Comparison of ENCODE assay signal across 24 cellular contexts in the genomic region with DNA sequence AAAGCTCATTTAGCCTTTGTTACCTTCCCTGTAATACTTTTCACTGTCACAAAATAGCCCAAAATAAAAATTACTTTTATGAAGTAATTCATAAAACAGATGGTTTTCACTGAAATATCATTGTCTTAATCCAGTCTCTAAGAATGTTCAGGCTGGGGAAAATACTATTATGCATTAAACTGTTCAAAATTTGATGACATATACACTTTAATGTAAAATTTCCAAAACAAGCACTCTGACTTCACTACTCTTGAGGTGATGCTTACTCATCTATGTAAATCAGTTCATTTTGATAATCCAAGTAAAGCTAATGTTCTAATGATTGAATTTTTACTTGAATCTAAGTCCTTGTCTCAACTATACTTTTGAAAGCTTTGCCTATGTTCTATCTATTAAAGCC.
DNase-seq lines count a peak whose midpoint lies in the region; ATAC-seq, FAIRE-seq and TF ChIP-seq lines count a peak whose summit lies in the region.
"Had no signal": no experiment of that assay in that cellular context is flagged by ENCODE, and none has a peak within 500 bp of the region (broad histone marks: within the 10 kb centered on the region; RNA-seq: fewer than 3 reads in every experiment).

No MANE protein-coding gene starts in this region.

- CTCF ChIA-PET in HepG2 (lab: Yijun Ruan, JAX; ENCODE audit: low intra/inter-chr PET ratio, low total read pairs) (no interaction called here), IMR-90 (lab: Yijun Ruan, JAX) (no interaction called here), K562 (lab: Yijun Ruan, JAX; ENCODE audit: low intra/inter-chr PET ratio) (no interaction called here)
- CTCF ChIA-PET in activated CD8-positive, alpha-beta T cell treated with anti-CD3 and anti-CD28 coated beads for 36 hours (lab: Charles Lee), result interaction anchor here (1.5 kb wide), 1 partner anchor 8 kb away, joined by 3 read pairs; no protein-coding TSS in a partner anchor

- H3K23ac ChIP-seq in IMR-90 (ENCODE audit: low read depth, low read length), result no peak overlapping the region

- TF ChIP-seq CTCF in HepG2 (CRISPR knock-in tag; IDR thresholded peaks at IDR 0.05) (no peak), right lobe of liver (IDR thresholded peaks at IDR 0.05) (no peak), IMR-90 (conservative IDR thresholded peaks at IDR 0.05; ENCODE audit: low read depth, low read length) (no peak), K562 (IDR thresholded peaks at IDR 0.05 in 2 of 3, conservative IDR thresholded peaks at IDR 0.05 in 1 of 3; ENCODE audit: insufficient read depth in 2 of 3, low read depth in 1 of 3, low read length in 3 of 3) (no peak)
- TF ChIP-seq CTCF in activated CD8-positive, alpha-beta T cell treated with anti-CD3 and anti-CD28 coated beads for 36 hours (IDR thresholded peaks at IDR 0.05), result no peak

- peaks cover 2% of the 10 kb centered on the region; the same call in 1 of the 2 replicates for H3K9me1 ChIP-seq in IMR-90 (ENCODE audit: insufficient read depth, low read length)
- H3K9me1 ChIP-seq in K562 (ENCODE audit: control insufficient read depth, insufficient read depth, low read length), result no peaks in the 10 kb centered on the region

- H3K4me1 Mint-ChIP-seq in activated CD8-positive, alpha-beta T cell treated with anti-CD3 and anti-CD28 coated beads for 36 hours (ENCODE audit: low read depth), result peaks cover 4% of the 10 kb centered on the region

- POLR2A ChIA-PET in HepG2 (lab: Yijun Ruan, JAX), result no interaction called here
- POLR2A ChIA-PET in IMR-90 (lab: Charles Lee; ENCODE audit: unreplicated experiment), result no interaction called here
- POLR2A ChIA-PET in K562 (lab: Yijun Ruan, JAX), result no interaction called here
- POLR2A ChIA-PET in activated CD8-positive, alpha-beta T cell treated with anti-CD3 and anti-CD28 coated beads for 36 hours (lab: Charles Lee), result interaction anchor here (0.6 kb wide), 1 partner anchor 124 kb away, joined by 3 read pairs; no protein-coding TSS in a partner anchor

- TF ChIP-seq POLR2A in HepG2 (IDR thresholded peaks at IDR 0.05; ENCODE audit: insufficient read depth in 1 of 2, low read depth in 2 of 2, low read length in 2 of 2) (no peak), right lobe of liver (IDR thresholded peaks at IDR 0.05) (no peak), IMR-90 (IDR thresholded peaks at IDR 0.05; ENCODE audit: low read depth, low read length) (no peak), K562 (conservative IDR thresholded peaks at IDR 0.05) (no peak)

- H3K18ac ChIP-seq in IMR-90 (ENCODE audit: low read depth, low read length), result no peak overlapping the region

- H2BK15ac ChIP-seq in IMR-90 (ENCODE audit: low read depth, low read length), result no peak overlapping the region

- H3K27me3 ChIP-seq in HepG2 (ENCODE audit: control insufficient read depth in 1 of 2, insufficient read depth in 2 of 2, low read length in 2 of 2) (no peaks in the 10 kb centered on the region), right lobe of liver (no peaks in the 10 kb centered on the region), IMR-90 (ENCODE audit: control insufficient read depth, insufficient read depth, low read length) (no peaks in the 10 kb centered on the region), K562 (ENCODE audit: control insufficient read depth in 2 of 2, insufficient read depth in 2 of 2, low read length in 2 of 2) (no peaks in the 10 kb centered on the region)
- H3K27me3 ChIP-seq: BLaER1 had no signal

- no peak overlapping the region for H3K27ac Mint-ChIP-seq in activated CD8-positive, alpha-beta T cell treated with anti-CD3 and anti-CD28 coated beads for 36 hours
- H3K27ac Mint-ChIP-seq: B cell; CD8-positive, alpha-beta T cell had no signal

- H3K9ac ChIP-seq in HepG2 (ENCODE audit: insufficient read depth, low read depth, low read length) (no peak overlapping the region), IMR-90 (ENCODE audit: low read depth, low read length) (no peak overlapping the region), K562 (ENCODE audit: insufficient read depth in 1 of 2, low read depth in 2 of 2, low read length in 2 of 2) (no peak overlapping the region)
- H3K9ac ChIP-seq: BLaER1, GM23248 had no signal

- H3K4me1 ChIP-seq in HepG2 (ENCODE audit: insufficient read depth, low read length) (no peaks in the 10 kb centered on the region), right lobe of liver (no peaks in the 10 kb centered on the region), IMR-90 (ENCODE audit: control insufficient read depth, insufficient read depth, low read length) (no peaks in the 10 kb centered on the region), K562 (replicated peaks in 1 of 2; ENCODE audit: control insufficient read depth in 2 of 2, insufficient read depth in 2 of 2, low read length in 2 of 2) (no peaks in the 10 kb centered on the region)
- H3K4me1 ChIP-seq: BLaER1, Caco-2 had no signal

- no peak overlapping the region for H2BK20ac ChIP-seq in IMR-90 (ENCODE audit: low read depth, low read length)

- no peaks in the 10 kb centered on the region for H3K9me3 Mint-ChIP-seq in activated CD8-positive, alpha-beta T cell treated with anti-CD3 and anti-CD28 coated beads for 36 hours
- H3K9me3 Mint-ChIP-seq: CD4-positive, CD25-positive, alpha-beta regulatory T cell; CD8-positive, alpha-beta T cell had no signal

- H3K4ac ChIP-seq in IMR-90 (ENCODE audit: low read depth, low read length), result no peak overlapping the region

- H3K79me2 ChIP-seq in HepG2 (ENCODE audit: insufficient read depth, low read length), result no peaks in the 10 kb centered on the region
- peaks cover 13% of the 10 kb centered on the region; the same call in 2 of the 3 replicates for H3K79me2 ChIP-seq in K562 (ENCODE audit: control insufficient read depth, insufficient read depth, low read length)

- H3K14ac ChIP-seq in IMR-90 (replicated peaks; ENCODE audit: low read depth, low read length), result no peak overlapping the region

- TF ChIP-seq EP300 in HepG2 (IDR thresholded peaks at IDR 0.05; ENCODE audit: low read depth in 2 of 2, low read length in 2 of 2), result no peak
- TF ChIP-seq EP300 in HepG2 (CRISPR knock-in tag; IDR thresholded peaks at IDR 0.05; ENCODE audit: borderline replicate concordance), result no peak
- no peak for TF ChIP-seq EP300 in K562 (IDR thresholded peaks at IDR 0.05; ENCODE audit: low read length)

- intact Hi-C loops in HepG2 (cut with micrococcal nuclease; ENCODE audit: unreplicated experiment) (no loop called here), right lobe of liver (cut with DNase I) (no loop called here), IMR-90 (cut with micrococcal nuclease) (no loop called here), K562 (cut with micrococcal nuclease) (no loop called here)
- intact Hi-C loops in activated CD8-positive, alpha-beta T cell treated with anti-CD3 and anti-CD28 coated beads for 36 hours (cut with micrococcal nuclease), result no loop called here

- dilution Hi-C loops in IMR-90 (cut with HindIII; ENCODE audit: low sequenced_read_pairs, unreplicated experiment), result no loop called here

- in situ Hi-C loops in HepG2 (cut with HindIII; ENCODE audit: extremely low pct_ligation_motif_present, low pct_unique_long_range_greater_than_20kb) (no loop called here), IMR-90 (cut with MboI; ENCODE audit: low sequenced_read_pairs) (no loop called here), K562 (cut with MboI) (no loop called here)

- H3K27ac ChIP-seq in HepG2 (ENCODE audit: extremely low read length, insufficient read depth, low read length) (no peak overlapping the region), right lobe of liver (no peak overlapping the region), IMR-90 (ENCODE audit: insufficient read depth, low read length) (no peak overlapping the region), K562 (ENCODE audit: extremely low read depth, low read depth, low read length) (no peak overlapping the region)
- H3K27ac ChIP-seq: BLaER1, C4-2B, GM23248 had no signal

- H2AFZ ChIP-seq in HepG2 (ENCODE audit: low read length) (no peak overlapping the region), IMR-90 (replicated peaks; ENCODE audit: low read length, poor library complexity) (no peak overlapping the region), K562 (ENCODE audit: low read depth, low read length) (no peak overlapping the region)
- H2AFZ ChIP-seq: GM23248 had no signal

- H2BK120ac ChIP-seq in IMR-90 (ENCODE audit: low read depth, low read length), result no peak overlapping the region

- BruUV-seq in HepG2 (replicated peaks; lab: Mats Ljungman, UMichigan) (no TSS peak), IMR-90 (replicated peaks; lab: Mats Ljungman, UMichigan) (no TSS peak), K562 (replicated peaks; lab: Mats Ljungman, UMichigan) (no TSS peak)

- no peak overlapping the region for H2AK5ac ChIP-seq in IMR-90 (ENCODE audit: low read depth, low read length)

- no peaks in the 10 kb centered on the region for H3K27me3 Mint-ChIP-seq in activated CD8-positive, alpha-beta T cell treated with anti-CD3 and anti-CD28 coated beads for 36 hours
- H3K27me3 Mint-ChIP-seq: B cell; CD4-positive, CD25-positive, alpha-beta regulatory T cell had no signal

- peaks cover 31% of the 10 kb centered on the region for H3K36me3 Mint-ChIP-seq in activated CD8-positive, alpha-beta T cell treated with anti-CD3 and anti-CD28 coated beads for 36 hours (ENCODE audit: low read depth)

- H3K4me2 ChIP-seq in HepG2 (ENCODE audit: low read depth, low read length) (no peak overlapping the region), IMR-90 (ENCODE audit: low read depth, low read length) (no peak overlapping the region), K562 (ENCODE audit: insufficient read depth, low read length) (no peak overlapping the region)
- H3K4me2 ChIP-seq: BLaER1 had no signal

- no peak overlapping the region for H3K4me3 ChIP-seq in HepG2 (replicated peaks in 1 of 3; ENCODE audit: insufficient read depth in 1 of 3, low read depth in 2 of 3, low read length in 3 of 3)
- H3K4me3 ChIP-seq in right lobe of liver, result no peak overlapping the region
- no peak overlapping the region for H3K4me3 ChIP-seq in IMR-90 (ENCODE audit: insufficient read depth, low read depth, low read length)
- H3K4me3 ChIP-seq in K562, result no peak overlapping the region
- H3K4me3 ChIP-seq: BLaER1, GM12878, GM23248 had no signal

- ATAC-seq in HepG2, result no peak
- ATAC-seq in right lobe of liver, result no peak
- no peak for ATAC-seq in IMR-90 (ENCODE audit: low read depth)
- no peak for ATAC-seq in K562
- ATAC-seq in activated CD8-positive, alpha-beta T cell treated with anti-CD3 and anti-CD28 coated beads for 36 hours, result no peak
- ATAC-seq: CD8-positive, alpha-beta T cell; GM12878 had no signal

- TF ChIP-seq RAD21 in HepG2 (CRISPR knock-in tag; IDR thresholded peaks at IDR 0.05) (no peak), IMR-90 (IDR thresholded peaks at IDR 0.05; ENCODE audit: low read length) (no peak), K562 (CRISPR knock-in tag; conservative IDR thresholded peaks at IDR 0.05 in 1 of 2, IDR thresholded peaks at IDR 0.05 in 1 of 2) (no peak)

- H4K91ac ChIP-seq in IMR-90 (ENCODE audit: insufficient read depth, low read depth, low read length), result no peak overlapping the region

- no peak overlapping the region for H3K56ac ChIP-seq in IMR-90 (ENCODE audit: extremely low read depth, insufficient read depth, low read length)

- H3K9me3 ChIP-seq in HepG2 (ENCODE audit: low read length) (no peaks in the 10 kb centered on the region), right lobe of liver (no peaks in the 10 kb centered on the region), IMR-90 (ENCODE audit: control insufficient read depth, insufficient read depth, low read length) (no peaks in the 10 kb centered on the region), K562 (replicated peaks; ENCODE audit: control insufficient read depth, insufficient read depth, low read depth, low read length) (no peaks in the 10 kb centered on the region)
- H3K9me3 ChIP-seq: Caco-2 had no signal

- H2BK5ac ChIP-seq in IMR-90 (ENCODE audit: low read depth, low read length, poor library complexity, severe bottlenecking), result no peak overlapping the region

- DNase-seq in HepG2 (ENCODE audit: low spot score) (no peak), right lobe of liver (no peak), IMR-90 (no peak), K562 (ENCODE audit: extremely low read depth in 1 of 4, low spot score in 3 of 4) (no peak), NCI-H2196 (lab: John Stamatoyannopoulos, UW; ENCODE audit: unreplicated experiment) (no peak), NCI-H1417 (lab: John Stamatoyannopoulos, UW) (no peak)
- DNase-seq in activated CD8-positive, alpha-beta T cell treated with anti-CD3 and anti-CD28 coated beads for 36 hours, result no peak
- DNase-seq: 8988T; Caco-2; CD4-positive, CD25-positive, alpha-beta regulatory T cell; CD8-positive, alpha-beta T cell; DMS 273 treated with DMSO at 0.1 percent for 48 hours; DMS79; EL; GDM1; GM23248; H7; HCEC 1CT had no signal

- no peak overlapping the region for H3K4me3 Mint-ChIP-seq in activated CD8-positive, alpha-beta T cell treated with anti-CD3 and anti-CD28 coated beads for 36 hours
- H3K4me3 Mint-ChIP-seq: B cell; CD4-positive, CD25-positive, alpha-beta regulatory T cell; CD8-positive, alpha-beta T cell had no signal

- no peaks in the 10 kb centered on the region for H4K20me1 ChIP-seq in HepG2 (ENCODE audit: insufficient read depth, low read length)
- H4K20me1 ChIP-seq in IMR-90 (ENCODE audit: insufficient read depth, low read length), result no peaks in the 10 kb centered on the region
- H4K20me1 ChIP-seq in K562 (replicated peaks; ENCODE audit: control insufficient read depth, insufficient read depth, low read length), result no peaks in the 10 kb centered on the region
- H4K20me1 ChIP-seq: BLaER1 had no signal

- FAIRE-seq in HepG2 (lab: Jason Lieb, UNC), result no peak
- no peak for FAIRE-seq in K562 (lab: Jason Lieb, UNC)
- FAIRE-seq: GM12878, GM19239, H1 had no signal

- H4K8ac ChIP-seq in IMR-90 (ENCODE audit: low read depth in 2 of 2, low read length in 2 of 2), result no peak overlapping the region

- H4K5ac ChIP-seq in IMR-90 (ENCODE audit: low read depth, low read length), result no peak overlapping the region

- peaks cover 12 to 15% of the 10 kb centered on the region in 2 experiments; a peak in 3 of 4 replicates for H3K79me1 ChIP-seq in IMR-90 (ENCODE audit: low read depth in 1 of 2, low read length in 2 of 2)

- no peak overlapping the region for H2AK9ac ChIP-seq in IMR-90 (replicated peaks; ENCODE audit: low read depth, low read length, poor library complexity)

- H3K36me3 ChIP-seq in HepG2 (replicated peaks in 1 of 2; ENCODE audit: control insufficient read depth in 1 of 2, insufficient read depth in 2 of 2, low read length in 2 of 2), result peaks cover 1 to 25% of the 10 kb centered on the region in 2 experiments; a peak in 2 of 5 replicates
- H3K36me3 ChIP-seq in right lobe of liver, result peaks cover 0 to 25% (median 6%) of the 10 kb centered on the region in 4 donors
- peaks cover 26% of the 10 kb centered on the region for H3K36me3 ChIP-seq in IMR-90 (ENCODE audit: control insufficient read depth, insufficient read depth, low read length)
- peaks cover 67% of the 10 kb centered on the region for H3K36me3 ChIP-seq in K562 (ENCODE audit: control insufficient read depth, insufficient read depth, low read length)
